Comparison of ENCODE assay signal across 27 cellular contexts in the genomic region with DNA sequence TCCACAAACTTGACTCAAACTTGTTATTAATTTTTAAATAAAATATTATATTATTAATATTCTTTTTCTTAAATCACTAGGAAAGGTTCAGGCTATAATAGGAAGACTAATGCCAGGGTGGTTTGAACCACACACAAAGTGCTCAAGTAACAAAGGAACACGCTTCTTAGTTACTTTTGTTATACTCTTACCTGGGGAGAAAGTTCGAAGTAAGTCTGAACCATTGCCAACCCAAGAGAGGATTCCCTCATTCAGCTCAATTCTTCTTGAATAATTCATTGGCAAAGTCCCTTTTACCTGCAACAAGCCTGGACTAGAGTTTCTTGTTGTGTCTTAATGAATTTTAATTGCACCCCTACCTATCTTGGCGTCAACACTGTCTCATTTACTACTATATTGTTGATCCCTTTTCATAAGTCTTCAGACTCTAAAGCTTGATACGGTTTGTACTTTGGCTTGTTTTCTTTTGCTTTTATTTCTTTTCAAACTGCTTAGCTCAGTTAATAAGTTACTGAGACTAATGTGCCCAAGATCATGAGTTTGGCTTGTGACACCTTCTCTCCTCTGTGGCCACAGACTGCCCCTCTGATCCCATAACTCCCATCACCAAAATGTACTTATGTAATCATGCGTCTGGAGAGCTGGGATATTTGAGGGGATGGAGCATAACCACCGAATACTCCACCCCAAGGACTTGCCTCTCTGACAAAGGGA. TPM values are rescaled to one million over a fixed set of nuclear protein-coding genes. Genes with fewer than 3 reads are reported as not detected.
DNase-seq lines count a peak whose midpoint lies in the region; ATAC-seq, FAIRE-seq and TF ChIP-seq lines count a peak whose summit lies in the region.
"Had no signal": no experiment of that assay in that cellular context is flagged by ENCODE, and none has a peak within 500 bp of the region (broad histone marks: within the 10 kb centered on the region; RNA-seq: fewer than 3 reads in every experiment).

No MANE protein-coding gene starts in this region.

- peaks cover 4 to 9% of the 10 kb centered on the region in 2 donors for H3K4me1 ChIP-seq in kidney (ENCODE audit: control insufficient read depth in 1 of 2, insufficient read depth in 1 of 2, low read depth in 1 of 2, low read length in 2 of 2)
- H3K4me1 ChIP-seq in right lobe of liver: peaks cover 0 to 12% (median 2%) of the 10 kb centered on the region in 4 donors
- no peaks in the 10 kb centered on the region for H3K4me1 ChIP-seq in small intestine (ENCODE audit: control insufficient read depth in 2 of 2, insufficient read depth in 1 of 2, low read depth in 1 of 2, low read length in 1 of 2)
- peaks cover 6% of the 10 kb centered on the region for H3K4me1 ChIP-seq in suprapubic skin
- H3K4me1 ChIP-seq: BE2C, HAP-1 had no signal

- H3K27ac ChIP-seq in kidney (ENCODE audit: low read depth in 2 of 2, low read length in 2 of 2) (peak overlapping the region; percentile 71 to 88), right lobe of liver (peak overlapping the region in 1 of 3 donors; percentile 55), small intestine (ENCODE audit: low read depth in 1 of 2, low read length in 1 of 2) (peak overlapping the region in 1 of 2 donors; percentile 50), suprapubic skin (no peak overlapping the region)
- H3K27ac ChIP-seq: 22Rv1, PC-9, RWPE1 had no signal

- H3K27me3 Mint-ChIP-seq in activated naive CD4-positive, alpha-beta T cell treated with anti-CD3 and anti-CD28 coated beads, Interleukin-2, amount 50 U/mL, for 24 hours: no peaks in the 10 kb centered on the region
- H3K27me3 Mint-ChIP-seq in activated T-helper 1 cell treated with anti-CD3 and anti-CD28 coated beads, Interleukin-12 subunit alpha, Interleukin-12 subunit beta, Interleukin-2, Interleukin-4 antibody, amounts not matched to agents 30 ng/mL and 10 ng/mL and 1 ng/mL, durations not matched to agents 14 hours and 24 hours and 36 hours (ENCODE audit: insufficient read depth): peaks cover 7% of the 10 kb centered on the region

- TF ChIP-seq POLR2A in right lobe of liver (IDR thresholded peaks at IDR 0.05): no peak
- no peak for TF ChIP-seq POLR2A in suprapubic skin (IDR thresholded peaks at IDR 0.05)

- 25% methylated on average over 6 of the region's 6 CpGs for WGBS in right lobe of liver (ENCODE audit: insufficient coverage, low coverage, low lambda C conversion rate, missing lambda C conversion rate)
- WGBS in small intestine, 3 donors: 16 to 64% (median 39%) methylated on average over 6 of the region's 6 CpGs
- WGBS in suprapubic skin: 51% methylated on average over 6 of the region's 6 CpGs

- H3K27me3 ChIP-seq in right lobe of liver (no peaks in the 10 kb centered on the region), small intestine (ENCODE audit: control insufficient read depth in 2 of 2, insufficient read depth in 2 of 2, low read length in 2 of 2) (no peaks in the 10 kb centered on the region), suprapubic skin (no peaks in the 10 kb centered on the region)
- H3K27me3 ChIP-seq: BE2C had no signal

- peak overlapping the region; percentile 48 for H3K27ac Mint-ChIP-seq in activated naive CD4-positive, alpha-beta T cell treated with anti-CD3 and anti-CD28 coated beads, Interleukin-2, amount 50 U/mL, for 24 hours
- H3K27ac Mint-ChIP-seq in activated T-helper 1 cell treated with anti-CD3 and anti-CD28 coated beads, Interleukin-12 subunit alpha, Interleukin-12 subunit beta, Interleukin-2, Interleukin-4 antibody, amounts not matched to agents 30 ng/mL and 10 ng/mL and 1 ng/mL, durations not matched to agents 14 hours and 24 hours and 36 hours: no peak overlapping the region
- H3K27ac Mint-ChIP-seq: HFFc6 had no signal

- no peaks in the 10 kb centered on the region for H3K4me1 Mint-ChIP-seq in activated naive CD4-positive, alpha-beta T cell treated with anti-CD3 and anti-CD28 coated beads, Interleukin-2, amount 50 U/mL, for 24 hours
- H3K4me1 Mint-ChIP-seq in activated T-helper 1 cell treated with anti-CD3 and anti-CD28 coated beads, Interleukin-12 subunit alpha, Interleukin-12 subunit beta, Interleukin-2, Interleukin-4 antibody, amounts not matched to agents 30 ng/mL and 10 ng/mL and 1 ng/mL, durations not matched to agents 14 hours and 24 hours and 36 hours (ENCODE audit: low read depth): no peaks in the 10 kb centered on the region
- H3K4me1 Mint-ChIP-seq: CD14-positive monocyte had no signal

- intact Hi-C loops in kidney (cut with DNase I): no loop called here
- intact Hi-C loops in right lobe of liver (cut with DNase I): no loop called here
- intact Hi-C loops in activated T-helper 1 cell treated with anti-CD3 and anti-CD28 coated beads, Interleukin-12 subunit alpha, Interleukin-12 subunit beta, Interleukin-2, Interleukin-4 antibody, amounts not matched to agents 30 ng/mL and 10 ng/mL and 1 ng/mL, durations not matched to agents 14 hours and 24 hours and 36 hours (cut with micrococcal nuclease): no loop called here

- no peaks in the 10 kb centered on the region for H3K36me3 ChIP-seq in kidney (ENCODE audit: control insufficient read depth in 1 of 2, insufficient read depth in 2 of 2, low read length in 2 of 2)
- H3K36me3 ChIP-seq in right lobe of liver: no peaks in the 10 kb centered on the region
- H3K36me3 ChIP-seq in small intestine (ENCODE audit: control insufficient read depth in 2 of 2, insufficient read depth in 2 of 2, low read length in 2 of 2): no peaks in the 10 kb centered on the region
- no peaks in the 10 kb centered on the region for H3K36me3 ChIP-seq in suprapubic skin
- H3K36me3 ChIP-seq: BE2C, HAP-1 had no signal

- FAIRE-seq in kidney (lab: Jason Lieb, UNC): peak; percentile 53
- peak; percentile 71 for FAIRE-seq in small intestine (lab: Jason Lieb, UNC)

- no peak for DNase-seq in activated naive CD4-positive, alpha-beta T cell treated with Interleukin-2 at 50 U/mL for 16 hours
- DNase-seq in kidney (no peak), right lobe of liver (no peak), small intestine (peak; percentile 80), suprapubic skin (ENCODE audit: low spot score in 2 of 2) (no peak)
- no peak for DNase-seq in activated T-helper 1 cell treated with anti-CD3 and anti-CD28 coated beads, Interleukin-12 subunit alpha, Interleukin-12 subunit beta, Interleukin-2, Interleukin-4 antibody, amounts not matched to agents 30 ng/mL and 10 ng/mL and 1 ng/mL, durations not matched to agents 14 hours and 24 hours and 36 hours (ENCODE audit: low spot score)
- DNase-seq: ACHN, BE2C, DMS153, DND-41, GOT3, HFFc6, IMR-90, KG1, MM.1S, NCI-H2029 treated with DMSO at 0.1 percent for 48 hours, NCI-H526 treated with DMSO at 0.1 percent for 48 hours, PC-9, SHP77 had no signal

- H3K9me3 ChIP-seq in kidney (ENCODE audit: control insufficient read depth in 1 of 2, low read length in 2 of 2) (no peaks in the 10 kb centered on the region), right lobe of liver (no peaks in the 10 kb centered on the region), small intestine (ENCODE audit: control insufficient read depth, low read depth) (no peaks in the 10 kb centered on the region), suprapubic skin (no peaks in the 10 kb centered on the region)
- H3K9me3 ChIP-seq: BE2C, HAP-1 had no signal

- TF ChIP-seq EP300 in suprapubic skin (IDR thresholded peaks at IDR 0.05): no peak

- H3K36me3 Mint-ChIP-seq in activated naive CD4-positive, alpha-beta T cell treated with anti-CD3 and anti-CD28 coated beads, Interleukin-2, amount 50 U/mL, for 24 hours: no peaks in the 10 kb centered on the region
- peaks cover 2% of the 10 kb centered on the region for H3K36me3 Mint-ChIP-seq in activated T-helper 1 cell treated with anti-CD3 and anti-CD28 coated beads, Interleukin-12 subunit alpha, Interleukin-12 subunit beta, Interleukin-2, Interleukin-4 antibody, amounts not matched to agents 30 ng/mL and 10 ng/mL and 1 ng/mL, durations not matched to agents 14 hours and 24 hours and 36 hours (ENCODE audit: low read depth)
- H3K36me3 Mint-ChIP-seq: CD14-positive monocyte had no signal

- ATAC-seq in right lobe of liver (peak; percentile 66 to 90 (median 82)), HG03280 (IDR thresholded peaks at IDR 0.05; ENCODE audit: unreplicated experiment) (no peak)

- H3K4me3 ChIP-seq in kidney (ENCODE audit: low read length in 2 of 2) (peak overlapping the region in 1 of 2 donors; percentile 33), right lobe of liver (peak overlapping the region in 1 of 3 donors; percentile 12), small intestine (ENCODE audit: low read depth in 1 of 2, low read length in 2 of 2) (no peak overlapping the region), suprapubic skin (no peak overlapping the region)
- H3K4me3 ChIP-seq: HAP-1, PC-9 had no signal

- H3K9me3 Mint-ChIP-seq in activated naive CD4-positive, alpha-beta T cell treated with anti-CD3 and anti-CD28 coated beads, Interleukin-2, amount 50 U/mL, for 24 hours: no peaks in the 10 kb centered on the region
- H3K9me3 Mint-ChIP-seq in activated T-helper 1 cell treated with anti-CD3 and anti-CD28 coated beads, Interleukin-12 subunit alpha, Interleukin-12 subunit beta, Interleukin-2, Interleukin-4 antibody, amounts not matched to agents 30 ng/mL and 10 ng/mL and 1 ng/mL, durations not matched to agents 14 hours and 24 hours and 36 hours: no peaks in the 10 kb centered on the region
- H3K9me3 Mint-ChIP-seq: HFFc6 had no signal

- TF ChIP-seq CTCF in kidney (IDR thresholded peaks at IDR 0.05; ENCODE audit: borderline replicate concordance, extremely low read depth, insufficient read depth): no peak
- no peak for TF ChIP-seq CTCF in right lobe of liver (IDR thresholded peaks at IDR 0.05)
- no peak for TF ChIP-seq CTCF in suprapubic skin (IDR thresholded peaks at IDR 0.05)

- H3K4me3 Mint-ChIP-seq in activated naive CD4-positive, alpha-beta T cell treated with anti-CD3 and anti-CD28 coated beads, Interleukin-2, amount 50 U/mL, for 24 hours: no peak overlapping the region
- H3K4me3 Mint-ChIP-seq in activated T-helper 1 cell treated with anti-CD3 and anti-CD28 coated beads, Interleukin-12 subunit alpha, Interleukin-12 subunit beta, Interleukin-2, Interleukin-4 antibody, amounts not matched to agents 30 ng/mL and 10 ng/mL and 1 ng/mL, durations not matched to agents 14 hours and 24 hours and 36 hours: no peak overlapping the region
- H3K4me3 Mint-ChIP-seq: CD14-positive monocyte, HFFc6 had no signal

- peak overlapping the region in 1 of 2 donors; percentile 58 for H3K9ac ChIP-seq in kidney (ENCODE audit: low read length in 2 of 2)

RNA-seq across cellular contexts. Expression of a gene that starts 10.2 kb away (rescaled TPM):
- 1.6 TPM for total RNA-seq in kidney
- 1.1 TPM for polyA plus RNA-seq in kidney (ENCODE audit: insufficient read depth, low read depth, low replicate concordance)
- not detected for total RNA-seq in right lobe of liver
- under 1 TPM in 1 of 3 donors, not detected in 2; 0.07 TPM for polyA plus RNA-seq in small intestine
- total RNA-seq in activated T-helper 1 cell treated with anti-CD3 and anti-CD28 coated beads, Interleukin-12 subunit alpha, Interleukin-12 subunit beta, Interleukin-2, Interleukin-4 antibody, amounts not matched to agents 30 ng/mL and 10 ng/mL and 1 ng/mL, durations not matched to agents 14 hours and 24 hours and 36 hours: 0.18 TPM in 1 of 2 replicates, not detected in the other
- 1 to 10 TPM in 3 of 4 donors, under 1 TPM in 1; 0.93 to 1.5 (median 1.5) TPM for total RNA-seq in suprapubic skin
- total RNA-seq: NCI-H460, SK-MEL-5 had no signal
- polyA plus RNA-seq: CD14-positive monocyte had no signal
